In genomic region chr7:87874066-87874465, GRCh38 we compare ENCODE assay signal across 12 cellular contexts. TPM values are rescaled to one million over a fixed set of nuclear protein-coding genes. Genes with fewer than 3 reads are reported as not detected.
A peak's percentile ranks its signal among the peaks of the same experiment; 100 is the strongest.
DNase-seq lines count a peak whose midpoint lies in the region; ATAC-seq and TF ChIP-seq lines count a peak whose summit lies in the region.
"Had no signal": no experiment of that assay in that cellular context is flagged by ENCODE, and none has a peak within 500 bp of the region (broad histone marks: within the 10 kb centered on the region; RNA-seq: fewer than 3 reads in every experiment).

No MANE protein-coding gene starts in this region.

- no peak for DNase-seq in GM06990 (ENCODE audit: extremely low read depth, insufficient read length)
- no peak for DNase-seq in MM.1S
- no peak for DNase-seq in activated T-helper 1 cell treated with anti-CD3 and anti-CD28 coated beads, Interleukin-12 subunit alpha, Interleukin-12 subunit beta, Interleukin-2, Interleukin-4 antibody, amounts not matched to agents 30 ng/mL and 10 ng/mL and 1 ng/mL, durations not matched to agents 14 hours and 24 hours and 36 hours (ENCODE audit: low spot score)
- DNase-seq in neural crest cell (ENCODE audit: low read depth, low spot score): no peak
- DNase-seq in C1 segment of cervical spinal cord (lab: John Stamatoyannopoulos, UW): no peak
- no peak for DNase-seq in stimulated activated naive CD4-positive, alpha-beta T cell treated with Interleukin-2 at 50 U/mL for 16 hours (lab: John Stamatoyannopoulos, UW)
- DNase-seq: kidney glomerular epithelial cell, NCI-H2171 had no signal

- H3K9me2 ChIP-seq in MM.1S (replicated peaks; ENCODE audit: insufficient read depth, low read length): no peaks in the 10 kb centered on the region

- H3K36me3 ChIP-seq in GM06990 (ENCODE audit: control insufficient read depth, insufficient read depth, low read length) (peaks cover 2% of the 10 kb centered on the region), MM.1S (replicated peaks; ENCODE audit: insufficient read depth, low read length) (0 out of 2 replicates have a peak, but pooled peaks cover 8% of the 10 kb centered on the region)

- peaks cover 27% of the 10 kb centered on the region for H3K9me3 Mint-ChIP-seq in activated T-helper 1 cell treated with anti-CD3 and anti-CD28 coated beads, Interleukin-12 subunit alpha, Interleukin-12 subunit beta, Interleukin-2, Interleukin-4 antibody, amounts not matched to agents 30 ng/mL and 10 ng/mL and 1 ng/mL, durations not matched to agents 14 hours and 24 hours and 36 hours
- H3K9me3 Mint-ChIP-seq in neural crest cell: peaks cover 22% of the 10 kb centered on the region

- H2AFZ ChIP-seq in MM.1S (ENCODE audit: low read length): no peak overlapping the region

- peaks cover 20% of the 10 kb centered on the region for H3F3A ChIP-seq in MM.1S (ENCODE audit: insufficient read depth, low read length)

- H3K4me3 Mint-ChIP-seq in activated T-helper 1 cell treated with anti-CD3 and anti-CD28 coated beads, Interleukin-12 subunit alpha, Interleukin-12 subunit beta, Interleukin-2, Interleukin-4 antibody, amounts not matched to agents 30 ng/mL and 10 ng/mL and 1 ng/mL, durations not matched to agents 14 hours and 24 hours and 36 hours: peak overlapping the region; percentile 80
- peak overlapping the region; percentile 88 for H3K4me3 Mint-ChIP-seq in neural crest cell

- H3K4me3 ChIP-seq in GM06990 (replicated peaks; ENCODE audit: low read depth, low read length) (peak overlapping the region; percentile 90), MM.1S (ENCODE audit: low read length) (peak overlapping the region; percentile 94; the same call in 1 of the 2 replicates)
- H3K4me3 ChIP-seq: coronary artery had no signal

- peak overlapping the region; percentile 35 for H3K27ac Mint-ChIP-seq in activated T-helper 1 cell treated with anti-CD3 and anti-CD28 coated beads, Interleukin-12 subunit alpha, Interleukin-12 subunit beta, Interleukin-2, Interleukin-4 antibody, amounts not matched to agents 30 ng/mL and 10 ng/mL and 1 ng/mL, durations not matched to agents 14 hours and 24 hours and 36 hours
- H3K27ac Mint-ChIP-seq in neural crest cell (ENCODE audit: unreplicated experiment): no peak overlapping the region

- TF ChIP-seq CTCF in GM06990 (IDR thresholded peaks at IDR 0.05; ENCODE audit: insufficient read depth, low read length, poor library complexity, severe bottlenecking) (no peak), MM.1S (IDR thresholded peaks at IDR 0.05; ENCODE audit: low read length) (no peak), neural crest cell (conservative IDR thresholded peaks at IDR 0.05) (no peak)

- no peaks in the 10 kb centered on the region for H4K20me1 ChIP-seq in MM.1S (ENCODE audit: insufficient read depth, low read length)

- no peaks in the 10 kb centered on the region for H3K27me3 ChIP-seq in GM06990 (replicated peaks; ENCODE audit: control insufficient read depth, insufficient read depth, low read length)
- H3K27me3 ChIP-seq in MM.1S (replicated peaks; ENCODE audit: insufficient read depth, low read length): no peaks in the 10 kb centered on the region

- peaks cover 48% of the 10 kb centered on the region for H3K36me3 Mint-ChIP-seq in activated T-helper 1 cell treated with anti-CD3 and anti-CD28 coated beads, Interleukin-12 subunit alpha, Interleukin-12 subunit beta, Interleukin-2, Interleukin-4 antibody, amounts not matched to agents 30 ng/mL and 10 ng/mL and 1 ng/mL, durations not matched to agents 14 hours and 24 hours and 36 hours (ENCODE audit: low read depth)
- H3K36me3 Mint-ChIP-seq in neural crest cell (ENCODE audit: low read depth): peaks cover 48% of the 10 kb centered on the region

- peak overlapping the region; percentile 84 for H3K4me2 ChIP-seq in MM.1S (ENCODE audit: low read depth, low read length)

- no peak overlapping the region for H3K9ac ChIP-seq in MM.1S (ENCODE audit: low read length)

- peaks cover 41% of the 10 kb centered on the region for H3K4me1 Mint-ChIP-seq in activated T-helper 1 cell treated with anti-CD3 and anti-CD28 coated beads, Interleukin-12 subunit alpha, Interleukin-12 subunit beta, Interleukin-2, Interleukin-4 antibody, amounts not matched to agents 30 ng/mL and 10 ng/mL and 1 ng/mL, durations not matched to agents 14 hours and 24 hours and 36 hours (ENCODE audit: low read depth)
- peaks cover 32% of the 10 kb centered on the region for H3K4me1 Mint-ChIP-seq in neural crest cell

- ATAC-seq in HG02642 (IDR thresholded peaks at IDR 0.05; ENCODE audit: poor library complexity, unreplicated experiment): no peak
- ATAC-seq in GM18520 (IDR thresholded peaks at IDR 0.05; ENCODE audit: unreplicated experiment): no peak
- ATAC-seq: activated CD4-positive, CD25-positive, alpha-beta regulatory T cell treated with anti-CD3 and anti-CD28 coated beads, Interleukin-2, amount 50 U/mL, for 24 hours had no signal

- H3K27me3 Mint-ChIP-seq in activated T-helper 1 cell treated with anti-CD3 and anti-CD28 coated beads, Interleukin-12 subunit alpha, Interleukin-12 subunit beta, Interleukin-2, Interleukin-4 antibody, amounts not matched to agents 30 ng/mL and 10 ng/mL and 1 ng/mL, durations not matched to agents 14 hours and 24 hours and 36 hours (ENCODE audit: insufficient read depth): no peaks in the 10 kb centered on the region
- H3K27me3 Mint-ChIP-seq in neural crest cell (ENCODE audit: low read depth): no peaks in the 10 kb centered on the region

- H3K27ac ChIP-seq in MM.1S (ENCODE audit: low read length): no peak overlapping the region
- H3K27ac ChIP-seq: coronary artery had no signal

- no peaks in the 10 kb centered on the region for H3K9me3 ChIP-seq in MM.1S (replicated peaks; ENCODE audit: insufficient read depth, low read length)

- intact Hi-C loops in activated T-helper 1 cell treated with anti-CD3 and anti-CD28 coated beads, Interleukin-12 subunit alpha, Interleukin-12 subunit beta, Interleukin-2, Interleukin-4 antibody, amounts not matched to agents 30 ng/mL and 10 ng/mL and 1 ng/mL, durations not matched to agents 14 hours and 24 hours and 36 hours (cut with micrococcal nuclease): loop anchor here (2.0 to 10.0 kb wide), 2 partner anchors 31 to 819 kb away; partner anchors contain the start of gene ELAPOR2

- peaks cover 5% of the 10 kb centered on the region; the same call in 1 of the 2 replicates for H3K4me1 ChIP-seq in MM.1S (ENCODE audit: low read length)

- H3K79me2 ChIP-seq in MM.1S (ENCODE audit: low read length): peaks cover 90% of the 10 kb centered on the region

RNA-seq across cellular contexts. Expression of gene SLC25A40, which starts 2.1 kb away (rescaled TPM):
- total RNA-seq in activated T-helper 1 cell treated with anti-CD3 and anti-CD28 coated beads, Interleukin-12 subunit alpha, Interleukin-12 subunit beta, Interleukin-2, Interleukin-4 antibody, amounts not matched to agents 30 ng/mL and 10 ng/mL and 1 ng/mL, durations not matched to agents 14 hours and 24 hours and 36 hours: 41.9 and 51.4 TPM in 2 replicates
- total RNA-seq in neural crest cell: 36.3 and 39.0 TPM in 2 replicates

RNA-seq across cellular contexts. Expression of gene DBF4, which starts 2.2 kb away (rescaled TPM):
- total RNA-seq in activated T-helper 1 cell treated with anti-CD3 and anti-CD28 coated beads, Interleukin-12 subunit alpha, Interleukin-12 subunit beta, Interleukin-2, Interleukin-4 antibody, amounts not matched to agents 30 ng/mL and 10 ng/mL and 1 ng/mL, durations not matched to agents 14 hours and 24 hours and 36 hours: 68.6 and 76.6 TPM in 2 replicates
- total RNA-seq in neural crest cell: 92.3 and 94.4 TPM in 2 replicates

RNA-seq across cellular contexts. Expression of gene ADAM22, which starts 60.0 kb away (rescaled TPM):
- total RNA-seq in activated T-helper 1 cell treated with anti-CD3 and anti-CD28 coated beads, Interleukin-12 subunit alpha, Interleukin-12 subunit beta, Interleukin-2, Interleukin-4 antibody, amounts not matched to agents 30 ng/mL and 10 ng/mL and 1 ng/mL, durations not matched to agents 14 hours and 24 hours and 36 hours: 1.4 and 1.5 TPM in 2 replicates
- total RNA-seq in neural crest cell: 12.1 and 13.4 TPM in 2 replicates
